In the genomic region with DNA sequence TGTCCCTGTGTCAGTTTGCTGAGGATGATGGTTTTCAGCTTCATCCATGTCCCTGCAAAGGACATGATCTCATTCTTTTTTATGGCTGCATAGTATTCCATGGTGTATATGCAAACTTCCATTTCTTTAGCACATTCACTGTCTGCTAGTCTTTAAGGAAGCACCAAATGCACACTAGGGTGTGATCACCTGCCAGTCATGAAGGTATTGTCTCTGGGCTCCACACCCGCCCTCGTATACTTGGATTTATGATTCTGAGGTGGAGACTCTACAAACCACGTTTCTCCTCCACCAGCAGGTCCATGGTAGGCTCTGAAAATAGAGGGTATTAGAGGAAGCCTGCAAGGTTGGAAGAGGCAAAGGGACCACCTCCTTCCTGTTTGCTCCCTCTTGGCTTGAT, we compare ENCODE assay signal across 22 cellular contexts.
DNase-seq lines count a peak whose midpoint lies in the region; ATAC-seq, FAIRE-seq and TF ChIP-seq lines count a peak whose summit lies in the region.
"Had no signal": no experiment of that assay in that cellular context is flagged by ENCODE, and none has a peak within 500 bp of the region (broad histone marks: within the 10 kb centered on the region; RNA-seq: fewer than 3 reads in every experiment).

No MANE protein-coding gene starts in this region.

- no peak overlapping the region for H3K23ac ChIP-seq in H1 (ENCODE audit: insufficient read length)

- H3K27ac Mint-ChIP-seq in activated CD4-positive, alpha-beta T cell treated with anti-CD3 and anti-CD28 coated beads for 36 hours: no peak overlapping the region
- H3K27ac Mint-ChIP-seq: CD4-positive, CD25-positive, alpha-beta regulatory T cell; CD8-positive, alpha-beta memory T cell had no signal

- no peak overlapping the region for H2AFZ ChIP-seq in K562 (ENCODE audit: low read depth, low read length)
- no peak overlapping the region for H2AFZ ChIP-seq in H1 (ENCODE audit: low read length)

- H3K27me3 ChIP-seq in K562 (ENCODE audit: control insufficient read depth in 2 of 2, insufficient read depth in 2 of 2, low read length in 2 of 2) (no peaks in the 10 kb centered on the region; a peak in 2 of 5 replicates), H1 (replicated peaks in 1 of 4; ENCODE audit: control insufficient read depth in 3 of 4, extremely low read depth in 1 of 4, insufficient read depth in 3 of 4, low read length in 3 of 4) (no peaks in the 10 kb centered on the region)
- H3K27me3 ChIP-seq: BE2C, BLaER1 had no signal

- H3K36me3 ChIP-seq in K562 (ENCODE audit: control insufficient read depth, insufficient read depth, low read length) (no peaks in the 10 kb centered on the region), H1 (ENCODE audit: control insufficient read depth in 2 of 4, insufficient read depth in 4 of 4, low read length in 3 of 4) (no peaks in the 10 kb centered on the region), mucosa of descending colon (ENCODE audit: low read depth) (no peaks in the 10 kb centered on the region)
- H3K36me3 ChIP-seq: BE2C, BLaER1 had no signal

- H2BK120ac ChIP-seq in H1 (replicated peaks; ENCODE audit: low read depth, low read length): no peak overlapping the region

- H3K9ac ChIP-seq in K562 (ENCODE audit: insufficient read depth in 1 of 2, low read depth in 2 of 2, low read length in 2 of 2) (no peak overlapping the region), H1 (replicated peaks in 1 of 4; ENCODE audit: extremely low read depth in 1 of 4, low read depth in 3 of 4, low read length in 3 of 4) (no peak overlapping the region)
- H3K9ac ChIP-seq: BLaER1 had no signal

- TF ChIP-seq RAD21 in A549 (conservative IDR thresholded peaks at IDR 0.05 in 1 of 2, IDR thresholded peaks at IDR 0.05 in 1 of 2): no peak
- no peak for TF ChIP-seq RAD21 in K562 (CRISPR knock-in tag; conservative IDR thresholded peaks at IDR 0.05 in 1 of 2, IDR thresholded peaks at IDR 0.05 in 1 of 2)
- no peak for TF ChIP-seq RAD21 in H1 (IDR thresholded peaks at IDR 0.05 in 1 of 2, conservative IDR thresholded peaks at IDR 0.05 in 1 of 2; ENCODE audit: low read depth in 2 of 2, low read length in 2 of 2)

- H3K27me3 Mint-ChIP-seq in activated CD4-positive, alpha-beta T cell treated with anti-CD3 and anti-CD28 coated beads for 36 hours: no peaks in the 10 kb centered on the region

- H3K4me3 Mint-ChIP-seq in activated CD4-positive, alpha-beta T cell treated with anti-CD3 and anti-CD28 coated beads for 36 hours: no peak overlapping the region
- H3K4me3 Mint-ChIP-seq: CD14-positive monocyte; CD4-positive, alpha-beta memory T cell; CD4-positive, CD25-positive, alpha-beta regulatory T cell; CD8-positive, alpha-beta memory T cell had no signal

- intact Hi-C loops in K562 (cut with micrococcal nuclease) (no loop called here), mucosa of descending colon (cut with DNase I, micrococcal nuclease) (no loop called here)
- intact Hi-C loops in activated CD4-positive, alpha-beta T cell treated with anti-CD3 and anti-CD28 coated beads for 36 hours (cut with DNase I, micrococcal nuclease): loop anchor here in 1 of 2 experiments (5.0 kb wide), 1 partner anchor 73 kb away; no protein-coding TSS in a partner anchor

- H3K18ac ChIP-seq in H1 (ENCODE audit: extremely low read depth, low read length): no peak overlapping the region

- WGBS in A549 (ENCODE audit: missing lambda C conversion rate): 100% methylated on average over 3 of the region's 3 CpGs
- WGBS in K562 (ENCODE audit: insufficient coverage, low coverage, missing lambda C conversion rate): 0% methylated on average over 3 of the region's 3 CpGs
- 76% methylated on average over 3 of the region's 3 CpGs; no CpG with 5 or more reads in 1 of the 2 experiments for WGBS in H1 (ENCODE audit: extremely low coverage in 1 of 2, insufficient coverage in 1 of 2, insufficient read length in 1 of 2, insufficient replicate concordance in 2 of 2, low coverage in 1 of 2, low lambda C conversion rate in 2 of 2, missing lambda C conversion rate in 1 of 2), 2 experiments

- H3K4me1 ChIP-seq in A549 (peaks cover 38% of the 10 kb centered on the region), K562 (replicated peaks in 1 of 2; ENCODE audit: control insufficient read depth in 2 of 2, insufficient read depth in 2 of 2, low read length in 2 of 2) (no peaks in the 10 kb centered on the region), H1 (replicated peaks in 1 of 4; ENCODE audit: control insufficient read depth in 3 of 4, insufficient read depth in 4 of 4, low read length in 3 of 4) (peaks cover 0 to 11% (median 4%) of the 10 kb centered on the region in 4 experiments; a peak in 3 of 7 replicates), mucosa of descending colon (ENCODE audit: low read depth) (no peaks in the 10 kb centered on the region)
- H3K4me1 ChIP-seq: BE2C had no signal

- H3K79me2 ChIP-seq in K562 (ENCODE audit: control insufficient read depth, insufficient read depth, low read length) (no peaks in the 10 kb centered on the region), H1 (ENCODE audit: control insufficient read depth in 1 of 2, insufficient read depth in 2 of 2, low read length in 2 of 2) (no peaks in the 10 kb centered on the region)

- peak overlapping the region; percentile 80 to 82 for H3K27ac ChIP-seq in A549
- no peak overlapping the region for H3K27ac ChIP-seq in K562 (ENCODE audit: extremely low read depth, low read depth, low read length)
- H3K27ac ChIP-seq in H1 (ENCODE audit: low read depth, low read length): no peak overlapping the region
- H3K27ac ChIP-seq: BLaER1 had no signal

- POLR2A ChIA-PET in A549 (lab: Yijun Ruan, JAX): no interaction called here
- POLR2A ChIA-PET in K562 (lab: Yijun Ruan, JAX): no interaction called here
- POLR2A ChIA-PET in H1 (lab: Charles Lee; ENCODE audit: partially characterized antibody): no interaction called here
- POLR2A ChIA-PET in activated CD4-positive, alpha-beta T cell treated with anti-CD3 and anti-CD28 coated beads for 36 hours (lab: Charles Lee): no interaction called here

- H3K4me3 ChIP-seq in A549 (no peak overlapping the region), K562 (no peak overlapping the region), H1 (ENCODE audit: extremely low read depth in 1 of 4, insufficient read depth in 2 of 4, low read depth in 3 of 4, low read length in 4 of 4) (no peak overlapping the region), mucosa of descending colon (no peak overlapping the region)
- H3K4me3 ChIP-seq: BLaER1 had no signal

- H3K14ac ChIP-seq in H1 (ENCODE audit: insufficient read length): no peak overlapping the region

- no peak overlapping the region for H2BK20ac ChIP-seq in H1 (ENCODE audit: low read length)

- H4K8ac ChIP-seq in H1 (ENCODE audit: extremely low read depth, insufficient read depth, low read length): no peak overlapping the region

- CTCF ChIA-PET in A549 (lab: Yijun Ruan, JAX): no interaction called here
- CTCF ChIA-PET in K562 (lab: Yijun Ruan, JAX; ENCODE audit: low intra/inter-chr PET ratio): no interaction called here
- CTCF ChIA-PET in H1 (lab: Charles Lee; ENCODE audit: partially characterized antibody): interaction anchor here (1.0 to 2.6 kb wide), 6 partner anchors 21 to 100 kb away, joined by 3 to 14 read pairs (median 3); no protein-coding TSS in a partner anchor
- CTCF ChIA-PET in activated CD4-positive, alpha-beta T cell treated with anti-CD3 and anti-CD28 coated beads for 36 hours (lab: Charles Lee): no interaction called here

- TF ChIP-seq POLR2A in A549 (IDR thresholded peaks at IDR 0.05; ENCODE audit: low read length) (no peak), K562 (conservative IDR thresholded peaks at IDR 0.05) (no peak), H1 (IDR thresholded peaks at IDR 0.05; ENCODE audit: control extremely low read depth in 1 of 2, low read depth in 2 of 2, low read length in 2 of 2) (no peak)

- no peak overlapping the region for H2BK5ac ChIP-seq in H1 (ENCODE audit: low read depth, low read length)

- no peak for TF ChIP-seq CTCF in A549 (IDR thresholded peaks at IDR 0.05)
- TF ChIP-seq CTCF in K562 (IDR thresholded peaks at IDR 0.05 in 2 of 3, conservative IDR thresholded peaks at IDR 0.05 in 1 of 3; ENCODE audit: insufficient read depth in 2 of 3, low read depth in 1 of 3, low read length in 3 of 3): no peak
- no peak for TF ChIP-seq CTCF in H1 (IDR thresholded peaks at IDR 0.05; ENCODE audit: control extremely low read depth in 1 of 3, insufficient read depth in 1 of 3, low read depth in 1 of 3, low read length in 3 of 3)
- TF ChIP-seq CTCF in mucosa of descending colon (IDR thresholded peaks at IDR 0.05): no peak

- H3K23me2 ChIP-seq in H1 (ENCODE audit: low read depth, low read length): no peaks in the 10 kb centered on the region; the same call in 1 of the 2 replicates

- DNase-seq in A549 (ENCODE audit: low read depth in 1 of 2, low spot score in 1 of 2) (no peak), K562 (ENCODE audit: extremely low read depth in 1 of 4, low spot score in 3 of 4) (no peak), H1 (ENCODE audit: low read depth in 1 of 2, low spot score in 2 of 2) (peak in 1 of 2 experiments; percentile 11), mucosa of descending colon (peak in 1 of 3 donors; percentile 47), DMS 273 (lab: John Stamatoyannopoulos, UW; ENCODE audit: unreplicated experiment) (no peak)
- DNase-seq in activated CD4-positive, alpha-beta T cell treated with anti-CD3 and anti-CD28 coated beads for 36 hours: no peak
- DNase-seq: ACHN; BE2C; C1 segment of cervical spinal cord; CD4-positive, alpha-beta memory T cell; CD4-positive, CD25-positive, alpha-beta regulatory T cell; CD8-positive, alpha-beta memory T cell; COR-L47; DMS79 treated with DMSO at 0.1 percent for 48 hours; GF-D8 had no signal

- H3K9me3 ChIP-seq in A549 (no peaks in the 10 kb centered on the region), K562 (replicated peaks; ENCODE audit: control insufficient read depth, insufficient read depth, low read depth, low read length) (no peaks in the 10 kb centered on the region), H1 (ENCODE audit: insufficient read depth in 2 of 2, low read depth in 1 of 2, low read length in 1 of 2) (no peaks in the 10 kb centered on the region), mucosa of descending colon (no peaks in the 10 kb centered on the region)
- H3K9me3 ChIP-seq: BE2C had no signal

- no peak overlapping the region for H2BK12ac ChIP-seq in H1 (ENCODE audit: low read depth, low read length)

- H3K4me2 ChIP-seq in A549 (no peak overlapping the region), K562 (ENCODE audit: insufficient read depth, low read length) (no peak overlapping the region), H1 (ENCODE audit: insufficient read depth in 1 of 2, low read depth in 2 of 2, low read length in 2 of 2) (no peak overlapping the region)
- H3K4me2 ChIP-seq: BLaER1 had no signal

- H2BK15ac ChIP-seq in H1 (ENCODE audit: low read length): no peak overlapping the region

- H3K36me3 Mint-ChIP-seq in activated CD4-positive, alpha-beta T cell treated with anti-CD3 and anti-CD28 coated beads for 36 hours (ENCODE audit: low read depth): no peaks in the 10 kb centered on the region
- H3K36me3 Mint-ChIP-seq: CD14-positive monocyte; CD4-positive, alpha-beta memory T cell; CD4-positive, CD25-positive, alpha-beta regulatory T cell; CD8-positive, alpha-beta memory T cell had no signal

- no TSS peak for BruUV-seq in K562 (replicated peaks; lab: Mats Ljungman, UMichigan)

- H2AK5ac ChIP-seq in H1 (ENCODE audit: low read depth, low read length): no peak overlapping the region

- no peaks in the 10 kb centered on the region for H4K20me1 ChIP-seq in K562 (replicated peaks; ENCODE audit: control insufficient read depth, insufficient read depth, low read length)
- H4K20me1 ChIP-seq in H1 (replicated peaks in 1 of 2; ENCODE audit: control insufficient read depth in 1 of 2, insufficient read depth in 2 of 2, low read length in 2 of 2): no peaks in the 10 kb centered on the region
- H4K20me1 ChIP-seq: BLaER1 had no signal

- ATAC-seq in A549 (no peak), K562 (no peak), mucosa of descending colon (peak; percentile 91), GM19455 (IDR thresholded peaks at IDR 0.05; ENCODE audit: unreplicated experiment) (no peak), HG03439 (IDR thresholded peaks at IDR 0.05; ENCODE audit: unreplicated experiment) (no peak)
- no peak for ATAC-seq in activated CD4-positive, alpha-beta T cell treated with anti-CD3 and anti-CD28 coated beads for 36 hours

- no peaks in the 10 kb centered on the region for H3K9me1 ChIP-seq in K562 (ENCODE audit: control insufficient read depth, insufficient read depth, low read length)

- no peak overlapping the region for H3K4ac ChIP-seq in H1 (replicated peaks; ENCODE audit: insufficient read length, low read depth, low read length)

- peaks cover 14% of the 10 kb centered on the region for H3K4me1 Mint-ChIP-seq in activated CD4-positive, alpha-beta T cell treated with anti-CD3 and anti-CD28 coated beads for 36 hours

- peak overlapping the region; percentile 75 for H4K91ac ChIP-seq in H1 (replicated peaks; ENCODE audit: insufficient read length, low read length)

- no peak overlapping the region for H3K56ac ChIP-seq in H1 (replicated peaks; ENCODE audit: insufficient read length, low read depth, low read length)

- H3K9me3 Mint-ChIP-seq in activated CD4-positive, alpha-beta T cell treated with anti-CD3 and anti-CD28 coated beads for 36 hours (ENCODE audit: low read depth): no peaks in the 10 kb centered on the region

- TF ChIP-seq EP300 in A549 (IDR thresholded peaks at IDR 0.05) (no peak), K562 (IDR thresholded peaks at IDR 0.05; ENCODE audit: low read length) (no peak), H1 (IDR thresholded peaks at IDR 0.05; ENCODE audit: borderline replicate concordance in 1 of 2, low read depth in 2 of 2, low read length in 2 of 2) (no peak)

- in situ Hi-C loops in K562 (cut with MboI): no loop called here

- H3K79me1 ChIP-seq in H1 (ENCODE audit: low read depth, low read length): no peaks in the 10 kb centered on the region

- no peak overlapping the region for H4K5ac ChIP-seq in H1 (ENCODE audit: insufficient read length, low read depth, low read length)

- FAIRE-seq in A549 (lab: Jason Lieb, UNC): no peak
- FAIRE-seq in K562 (lab: Jason Lieb, UNC): no peak
- FAIRE-seq in H1 (lab: Jason Lieb, UNC): no peak
- FAIRE-seq: G401.6, GM12891, GM19239 had no signal

Comparison
In these comparisons a context has a peak if more than half of its experiments do, and no peak if none do; other contexts are left out.
1. H3K27ac ChIP-seq: peak in A549 (2 of 2); none in K562 (single experiment) and H1 (single experiment).